8 cellular contexts compared by ENCODE assay signal in genomic region chr3:48555949-48556795, GRCh38. TPM values are rescaled to one million over a fixed set of nuclear protein-coding genes. Genes with fewer than 3 reads are reported as not detected.
DNase-seq lines count a peak whose midpoint lies in the region; FAIRE-seq and TF ChIP-seq lines count a peak whose summit lies in the region.

No MANE protein-coding gene starts in this region.

- H3K27ac ChIP-seq in HUES48 (ENCODE audit: low read depth, low read length) (peak overlapping the region; percentile 3), muscle layer of duodenum (ENCODE audit: low read length) (peak overlapping the region; percentile 62)

- H3K9ac ChIP-seq in HUES48 (ENCODE audit: low read depth, low read length) = no peak overlapping the region

- H3K9me3 ChIP-seq in HUES48 (ENCODE audit: control insufficient read depth, insufficient read depth, low read length) (no peaks in the 10 kb centered on the region), muscle layer of duodenum (ENCODE audit: control insufficient read depth in 1 of 2, low read length in 2 of 2) (no peaks in the 10 kb centered on the region)

- H3K27me3 ChIP-seq in HUES48 (ENCODE audit: control insufficient read depth, insufficient read depth, low read length) = no peaks in the 10 kb centered on the region
- H3K27me3 ChIP-seq in bronchial epithelial cell (ENCODE audit: control insufficient read depth, insufficient read depth, low read length) = no peaks in the 10 kb centered on the region
- H3K27me3 ChIP-seq in muscle layer of duodenum (ENCODE audit: low read depth, low read length) = no peaks in the 10 kb centered on the region

- TF ChIP-seq CTCF in AG10803 (conservative IDR thresholded peaks at IDR 0.05; ENCODE audit: low read length) (no peak), bronchial epithelial cell (IDR thresholded peaks at IDR 0.05; ENCODE audit: insufficient read depth, low read length, severe bottlenecking) (no peak)

- no peak for FAIRE-seq in bronchial epithelial cell (lab: Jason Lieb, UNC)

- H3K4me3 ChIP-seq in AG10803 (ENCODE audit: low read length) (peak overlapping the region; percentile 75), HUES48 (ENCODE audit: low read depth, low read length) (peak overlapping the region; percentile 72), bronchial epithelial cell (ENCODE audit: low read depth, low read length) (peak overlapping the region; percentile 56), muscle layer of duodenum (ENCODE audit: low read depth in 1 of 2, low read length in 2 of 2) (peak overlapping the region; percentile 42 to 86)

- peaks cover 5% of the 10 kb centered on the region; the same call in 1 of the 2 replicates for H3K36me3 ChIP-seq in HUES48 (ENCODE audit: control insufficient read depth, insufficient read depth, low read length)
- peaks cover 9% of the 10 kb centered on the region for H3K36me3 ChIP-seq in bronchial epithelial cell (ENCODE audit: control insufficient read depth, insufficient read depth, low read length)
- H3K36me3 ChIP-seq in muscle layer of duodenum (ENCODE audit: control insufficient read depth in 1 of 2, insufficient read depth in 2 of 2, low read length in 2 of 2) = no peaks in the 10 kb centered on the region

- H3K4me1 ChIP-seq in HUES48 (ENCODE audit: control insufficient read depth, insufficient read depth, low read length) = peaks cover 13% of the 10 kb centered on the region
- peaks cover 12 to 39% of the 10 kb centered on the region in 2 donors for H3K4me1 ChIP-seq in muscle layer of duodenum (ENCODE audit: control insufficient read depth in 1 of 2, insufficient read depth in 2 of 2, low read length in 2 of 2)

- DNase-seq in AG10803 (ENCODE audit: low read depth) (no peak), bronchial epithelial cell (ENCODE audit: low read depth) (no peak), SW480 (ENCODE audit: low spot score) (no peak), NCI-H774 (lab: John Stamatoyannopoulos, UW) (no peak), pons (ENCODE audit: low spot score) (no peak), NCI-H226 (no peak)

RNA-seq across cellular contexts. Expression of gene PFKFB4, which starts 0.4 kb away (rescaled TPM):
- total RNA-seq in bronchial epithelial cell = 18.2 and 20.2 TPM in 2 replicates

RNA-seq across cellular contexts. Expression of gene UCN2, which starts 7.4 kb away (rescaled TPM):
- 9.6 and 12.9 TPM in 2 replicates for total RNA-seq in bronchial epithelial cell

RNA-seq across cellular contexts. Expression of gene COL7A1, which starts 39.0 kb away (rescaled TPM):
- total RNA-seq in bronchial epithelial cell = 147 and 173 TPM in 2 replicates

RNA-seq across cellular contexts. Expression of gene SHISA5, which starts 52.2 kb away (rescaled TPM):
- total RNA-seq in bronchial epithelial cell = 87.1 and 131 TPM in 2 replicates

RNA-seq across cellular contexts. Expression of gene UQCRC1, which starts 53.3 kb away (rescaled TPM):
- 473 and 946 TPM in 2 replicates for total RNA-seq in bronchial epithelial cell
